In genomic region chr17:47099451-47099986, GRCh38 we compare ENCODE assay signal across 8 cellular contexts.
A peak's percentile ranks its signal among the peaks of the same experiment; 100 is the strongest.
DNase-seq lines count a peak whose midpoint lies in the region; ATAC-seq, FAIRE-seq and TF ChIP-seq lines count a peak whose summit lies in the region.

No MANE protein-coding gene starts in this region.

- FAIRE-seq in small intestine (lab: Jason Lieb, UNC) = no peak

- H3K36me3 ChIP-seq in gastroesophageal sphincter (peaks cover 0 to 6% of the 10 kb centered on the region in 2 donors), small intestine (ENCODE audit: control insufficient read depth in 2 of 2, insufficient read depth in 2 of 2, low read length in 2 of 2) (no peaks in the 10 kb centered on the region)

- H3K9me3 ChIP-seq in gastroesophageal sphincter (no peaks in the 10 kb centered on the region), small intestine (ENCODE audit: control insufficient read depth, low read depth) (no peaks in the 10 kb centered on the region)

- DNase-seq in GM12865 (ENCODE audit: low read depth) = no peak
- no peak for DNase-seq in small intestine
- no peak for DNase-seq in NCI-H187 (lab: John Stamatoyannopoulos, UW)
- DNase-seq in GM13977 (ENCODE audit: low spot score) = no peak
- DNase-seq in effector CD8-positive, alpha-beta T cell (lab: John Stamatoyannopoulos, UW) = no peak

- 10 to 42% methylated on average over 2 of the region's 22 CpGs for WGBS in gastroesophageal sphincter (ENCODE audit: low coverage in 1 of 2), 2 donors
- 1 to 6% (median 5%) methylated on average over 16 to 22 of the region's 22 CpGs for WGBS in small intestine, 3 donors

- ATAC-seq in HG02852 (IDR thresholded peaks at IDR 0.05; ENCODE audit: unreplicated experiment) = peak; percentile 22
- ATAC-seq in gastroesophageal sphincter = peak; percentile 11

- no peak for TF ChIP-seq EP300 in gastroesophageal sphincter (IDR thresholded peaks at IDR 0.05)

- no peak for TF ChIP-seq CTCF in GM12865 (IDR thresholded peaks at IDR 0.05; ENCODE audit: insufficient read depth, low read depth, low read length, missing control alignments)
- no peak for TF ChIP-seq CTCF in WI38 (IDR thresholded peaks at IDR 0.05; ENCODE audit: low read depth, low read length)
- TF ChIP-seq CTCF in gastroesophageal sphincter (IDR thresholded peaks at IDR 0.05) = no peak
- no peak for TF ChIP-seq CTCF in GM13977 (IDR thresholded peaks at IDR 0.05; ENCODE audit: extremely low read depth, insufficient read depth, missing control alignments)

- H3K4me3 ChIP-seq in GM12865 (ENCODE audit: low read depth, low read length) (peak overlapping the region; percentile 53), WI38 (ENCODE audit: low read depth, low read length) (peak overlapping the region; percentile 81), gastroesophageal sphincter (peak overlapping the region; percentile 84 to 97), small intestine (ENCODE audit: low read depth in 1 of 2, low read length in 2 of 2) (peak overlapping the region; percentile 94 to 96)

- H3K27me3 ChIP-seq in gastroesophageal sphincter (no peaks in the 10 kb centered on the region), small intestine (ENCODE audit: control insufficient read depth in 2 of 2, insufficient read depth in 2 of 2, low read length in 2 of 2) (no peaks in the 10 kb centered on the region)

- H3K27ac ChIP-seq in gastroesophageal sphincter (peak overlapping the region; percentile 62 to 89 (median 88)), small intestine (ENCODE audit: low read depth in 1 of 2, low read length in 1 of 2) (peak overlapping the region; percentile 66 to 67)

- no peak for TF ChIP-seq POLR2A in gastroesophageal sphincter (IDR thresholded peaks at IDR 0.05)

- in situ Hi-C loops in GM13977 (cut with MboI; ENCODE audit: low pct_unique_long_range_greater_than_20kb, low sequenced_read_pairs, unreplicated experiment) = loop anchor here (5.0 kb wide), 1 partner anchor 887 kb away; no protein-coding TSS in a partner anchor

- H3K4me1 ChIP-seq in gastroesophageal sphincter (peaks cover 0 to 33% (median 6%) of the 10 kb centered on the region in 3 donors), small intestine (ENCODE audit: control insufficient read depth in 2 of 2, insufficient read depth in 1 of 2, low read depth in 1 of 2, low read length in 1 of 2) (no peaks in the 10 kb centered on the region)
